Comparison of ENCODE assay signal across 1 cellular context in the genomic region with DNA sequence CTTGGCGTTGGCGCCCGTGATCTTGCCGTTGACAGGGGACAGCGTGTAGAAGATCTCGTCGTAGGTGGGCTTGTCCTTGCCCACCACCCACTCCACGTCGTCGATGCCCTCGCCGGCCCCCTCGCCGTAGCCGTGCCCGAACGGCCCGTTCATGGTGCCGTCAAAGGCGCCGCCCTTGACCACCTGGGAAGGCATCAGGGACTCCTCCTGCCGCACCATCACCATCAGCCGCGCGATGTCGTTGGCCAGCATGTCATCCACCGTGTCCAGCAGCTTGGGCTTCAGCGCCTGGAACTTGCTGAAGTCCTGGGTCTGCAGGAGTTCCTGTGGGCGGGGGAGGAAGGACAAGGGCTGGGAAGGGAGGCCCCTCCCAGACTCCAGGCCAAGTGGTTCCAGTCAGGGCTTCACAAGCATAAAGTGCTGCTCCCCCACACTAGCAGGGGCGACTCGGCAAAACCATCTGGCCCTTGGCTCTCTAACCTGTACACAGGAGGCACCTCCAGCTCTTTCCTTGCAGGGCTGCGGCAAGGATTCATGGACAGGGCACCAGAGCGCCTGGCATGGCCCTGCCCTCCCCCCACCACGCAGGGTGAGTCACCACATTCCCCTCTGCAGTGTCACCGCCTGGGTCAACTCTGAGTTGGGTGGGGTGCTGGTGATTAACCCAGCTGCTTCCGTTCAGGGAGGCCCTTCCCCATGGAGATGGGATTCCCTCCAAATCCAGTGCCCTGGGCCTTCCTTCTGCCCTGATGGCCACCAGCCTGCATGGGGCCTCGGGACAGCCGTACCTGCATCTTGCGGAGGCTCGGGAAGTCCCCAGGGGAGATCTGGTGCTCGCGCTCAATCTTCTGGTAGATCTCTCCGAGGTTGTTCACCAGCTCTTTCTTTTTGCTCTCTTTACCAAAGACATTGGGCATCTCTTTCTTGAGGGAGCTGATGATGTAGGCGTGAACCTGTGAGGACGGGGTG.
TF ChIP-seq lines count a peak whose summit lies in the region.

No MANE protein-coding gene starts in this region.

TF ChIP-seq in K562, 482 proteins besides CTCF, POLR2A, EP300 and RAD21 (continued from another document and continues in another):
- TF ChIP-seq ZNF407 (IDR thresholded peaks at IDR 0.05; ENCODE audit: low read depth) (no peak), BCOR (IDR thresholded peaks at IDR 0.05) (no peak), ZBTB8A (IDR thresholded peaks at IDR 0.05; ENCODE audit: partially characterized antibody) (no peak), ZNF384 (IDR thresholded peaks at IDR 0.05; ENCODE audit: low read depth, low read length) (no peak), CSDE1 (IDR thresholded peaks at IDR 0.05) (no peak), ZNF717 (CRISPR knock-in tag; IDR thresholded peaks at IDR 0.05) (no peak), CREBBP (IDR thresholded peaks at IDR 0.05; ENCODE audit: low read depth, low read length) (no peak), ZNF655 (CRISPR knock-in tag; IDR thresholded peaks at IDR 0.05) (no peak), E2F4 (CRISPR knock-in tag; IDR thresholded peaks at IDR 0.05; ENCODE audit: low read depth) (no peak), GABPB2 (CRISPR knock-in tag; conservative IDR thresholded peaks at IDR 0.05) (no peak), ZNF57 (CRISPR knock-in tag; IDR thresholded peaks at IDR 0.05) (no peak), ZNF561 (CRISPR knock-in tag; conservative IDR thresholded peaks at IDR 0.05) (no peak), PHF20 (IDR thresholded peaks at IDR 0.05; ENCODE audit: partially characterized antibody) (no peak), SMARCA5 (IDR thresholded peaks at IDR 0.05) (no peak), SIRT6 (IDR thresholded peaks at IDR 0.05; ENCODE audit: low read depth, low read length) (no peak), NR1H2 (CRISPR knock-in tag; IDR thresholded peaks at IDR 0.05) (no peak), ZNF354B (CRISPR knock-in tag; IDR thresholded peaks at IDR 0.05) (no peak), SAFB (IDR thresholded peaks at IDR 0.05; ENCODE audit: borderline replicate concordance, low read depth, low read length) (no peak), ZNF24 (IDR thresholded peaks at IDR 0.05) (no peak), FOXA3 (CRISPR knock-in tag; conservative IDR thresholded peaks at IDR 0.05 in 1 of 2, IDR thresholded peaks at IDR 0.05 in 1 of 2) (peak in 1 of 2 experiments; percentile 78; a peak in 1 of 4 replicates), TCF3 (CRISPR knock-in tag; IDR thresholded peaks at IDR 0.05) (peak; percentile 70), KLF10 (CRISPR knock-in tag; IDR thresholded peaks at IDR 0.05) (no peak), CBFA2T3 (IDR thresholded peaks at IDR 0.05) (peak; percentile 77), HNRNPL (IDR thresholded peaks at IDR 0.05; ENCODE audit: low read depth, low read length) (peak; percentile 63; the same call in 1 of the 2 replicates), TRIM25 (IDR thresholded peaks at IDR 0.05; ENCODE audit: borderline replicate concordance) (no peak), GTF2F1 (IDR thresholded peaks at IDR 0.05; ENCODE audit: low read depth, low read length) (no peak), CBX3 (IDR thresholded peaks at IDR 0.05; ENCODE audit: borderline replicate concordance in 1 of 2, low read length in 2 of 2) (no peak), MCM2 (IDR thresholded peaks at IDR 0.05; ENCODE audit: low read depth) (no peak), FUS (optimal IDR thresholded peaks at IDR 0.05; ENCODE audit: low read depth, low read length) (no peak)
- TF ChIP-seq, protein P1, sequence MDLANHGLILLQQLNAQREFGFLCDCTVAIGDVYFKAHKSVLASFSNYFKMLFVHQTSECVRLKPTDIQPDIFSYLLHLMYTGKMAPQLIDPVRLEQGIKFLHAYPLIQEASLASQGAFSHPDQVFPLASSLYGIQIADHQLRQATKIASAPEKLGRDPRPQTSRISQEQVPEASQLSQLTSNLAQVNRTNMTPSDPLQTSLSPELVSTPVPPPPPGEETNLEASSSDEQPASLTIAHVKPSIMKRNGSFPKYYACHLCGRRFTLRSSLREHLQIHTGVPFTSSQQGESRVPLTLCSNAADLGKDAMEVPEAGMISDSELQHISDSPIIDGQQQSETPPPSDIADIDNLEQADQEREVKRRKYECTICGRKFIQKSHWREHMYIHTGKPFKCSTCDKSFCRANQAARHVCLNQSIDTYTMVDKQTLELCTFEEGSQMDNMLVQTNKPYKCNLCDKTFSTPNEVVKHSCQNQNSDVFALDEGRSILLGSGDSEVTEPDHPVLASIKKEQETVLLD (IDR thresholded peaks at IDR 0.05) = peak; percentile 90; the same call in 1 of the 2 replicates
- TF ChIP-seq, protein P2, sequence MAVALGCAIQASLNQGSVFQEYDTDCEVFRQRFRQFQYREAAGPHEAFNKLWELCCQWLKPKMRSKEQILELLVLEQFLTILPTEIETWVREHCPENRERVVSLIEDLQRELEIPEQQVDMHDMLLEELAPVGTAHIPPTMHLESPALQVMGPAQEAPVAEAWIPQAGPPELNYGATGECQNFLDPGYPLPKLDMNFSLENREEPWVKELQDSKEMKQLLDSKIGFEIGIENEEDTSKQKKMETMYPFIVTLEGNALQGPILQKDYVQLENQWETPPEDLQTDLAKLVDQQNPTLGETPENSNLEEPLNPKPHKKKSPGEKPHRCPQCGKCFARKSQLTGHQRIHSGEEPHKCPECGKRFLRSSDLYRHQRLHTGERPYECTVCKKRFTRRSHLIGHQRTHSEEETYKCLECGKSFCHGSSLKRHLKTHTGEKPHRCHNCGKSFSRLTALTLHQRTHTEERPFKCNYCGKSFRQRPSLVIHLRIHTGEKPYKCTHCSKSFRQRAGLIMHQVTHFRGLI (CRISPR knock-in tag; IDR thresholded peaks at IDR 0.05) = no peak
- TF ChIP-seq, protein P3, sequence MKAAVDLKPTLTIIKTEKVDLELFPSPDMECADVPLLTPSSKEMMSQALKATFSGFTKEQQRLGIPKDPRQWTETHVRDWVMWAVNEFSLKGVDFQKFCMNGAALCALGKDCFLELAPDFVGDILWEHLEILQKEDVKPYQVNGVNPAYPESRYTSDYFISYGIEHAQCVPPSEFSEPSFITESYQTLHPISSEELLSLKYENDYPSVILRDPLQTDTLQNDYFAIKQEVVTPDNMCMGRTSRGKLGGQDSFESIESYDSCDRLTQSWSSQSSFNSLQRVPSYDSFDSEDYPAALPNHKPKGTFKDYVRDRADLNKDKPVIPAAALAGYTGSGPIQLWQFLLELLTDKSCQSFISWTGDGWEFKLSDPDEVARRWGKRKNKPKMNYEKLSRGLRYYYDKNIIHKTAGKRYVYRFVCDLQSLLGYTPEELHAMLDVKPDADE (conservative IDR thresholded peaks at IDR 0.05; ENCODE audit: control insufficient read depth, low read depth, low read length) = peak; percentile 49; the same call in 1 of the 2 replicates
- TF ChIP-seq, protein P4, sequence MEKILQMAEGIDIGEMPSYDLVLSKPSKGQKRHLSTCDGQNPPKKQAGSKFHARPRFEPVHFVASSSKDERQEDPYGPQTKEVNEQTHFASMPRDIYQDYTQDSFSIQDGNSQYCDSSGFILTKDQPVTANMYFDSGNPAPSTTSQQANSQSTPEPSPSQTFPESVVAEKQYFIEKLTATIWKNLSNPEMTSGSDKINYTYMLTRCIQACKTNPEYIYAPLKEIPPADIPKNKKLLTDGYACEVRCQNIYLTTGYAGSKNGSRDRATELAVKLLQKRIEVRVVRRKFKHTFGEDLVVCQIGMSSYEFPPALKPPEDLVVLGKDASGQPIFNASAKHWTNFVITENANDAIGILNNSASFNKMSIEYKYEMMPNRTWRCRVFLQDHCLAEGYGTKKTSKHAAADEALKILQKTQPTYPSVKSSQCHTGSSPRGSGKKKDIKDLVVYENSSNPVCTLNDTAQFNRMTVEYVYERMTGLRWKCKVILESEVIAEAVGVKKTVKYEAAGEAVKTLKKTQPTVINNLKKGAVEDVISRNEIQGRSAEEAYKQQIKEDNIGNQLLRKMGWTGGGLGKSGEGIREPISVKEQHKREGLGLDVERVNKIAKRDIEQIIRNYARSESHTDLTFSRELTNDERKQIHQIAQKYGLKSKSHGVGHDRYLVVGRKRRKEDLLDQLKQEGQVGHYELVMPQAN (IDR thresholded peaks at IDR 0.05; ENCODE audit: borderline replicate concordance) = no peak
- TF ChIP-seq, protein P5, sequence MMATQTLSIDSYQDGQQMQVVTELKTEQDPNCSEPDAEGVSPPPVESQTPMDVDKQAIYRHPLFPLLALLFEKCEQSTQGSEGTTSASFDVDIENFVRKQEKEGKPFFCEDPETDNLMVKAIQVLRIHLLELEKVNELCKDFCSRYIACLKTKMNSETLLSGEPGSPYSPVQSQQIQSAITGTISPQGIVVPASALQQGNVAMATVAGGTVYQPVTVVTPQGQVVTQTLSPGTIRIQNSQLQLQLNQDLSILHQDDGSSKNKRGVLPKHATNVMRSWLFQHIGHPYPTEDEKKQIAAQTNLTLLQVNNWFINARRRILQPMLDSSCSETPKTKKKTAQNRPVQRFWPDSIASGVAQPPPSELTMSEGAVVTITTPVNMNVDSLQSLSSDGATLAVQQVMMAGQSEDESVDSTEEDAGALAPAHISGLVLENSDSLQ (IDR thresholded peaks at IDR 0.05) = no peak
